In genomic region chr20:49283176-49283702, GRCh38 we compare ENCODE assay signal across 1 cellular context.
TF ChIP-seq lines count a peak whose summit lies in the region.

No MANE protein-coding gene starts in this region.

TF ChIP-seq in IMR-90, 13 proteins besides CTCF, POLR2A, EP300 and RAD21 (continued from another document):
- TF ChIP-seq ELK1 (IDR thresholded peaks at IDR 0.05; ENCODE audit: borderline replicate concordance, low read depth, low read length) (no peak), MAZ (IDR thresholded peaks at IDR 0.05; ENCODE audit: borderline replicate concordance, low read depth, low read length) (no peak), USF2 (IDR thresholded peaks at IDR 0.05; ENCODE audit: low read depth, low read length) (no peak), SMC3 (IDR thresholded peaks at IDR 0.05; ENCODE audit: low read depth, low read length) (no peak)
TF ChIP-seq in IMR-90: peak in this region for 0.
